In the genomic region with DNA sequence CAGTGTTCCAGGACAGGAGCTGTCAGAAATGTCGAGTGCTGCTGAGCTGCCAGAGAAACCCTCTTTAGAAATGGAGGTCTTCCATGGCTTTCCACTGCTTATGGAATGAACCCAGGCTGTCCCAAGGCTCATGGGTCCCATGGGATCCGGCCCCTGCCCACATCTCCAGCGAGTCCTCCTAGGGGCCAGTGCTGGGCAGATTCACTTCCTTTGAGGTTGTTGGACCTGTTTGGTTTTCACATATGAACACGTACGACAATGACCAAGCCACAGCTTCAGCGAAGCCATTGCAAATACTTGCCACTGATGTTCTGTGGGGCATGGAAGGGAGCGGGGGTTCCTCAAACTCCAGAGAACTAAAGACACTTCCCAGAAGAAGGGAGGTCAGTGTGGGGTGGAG, we compare ENCODE assay signal across 23 cellular contexts.
DNase-seq lines count a peak whose midpoint lies in the region; ATAC-seq, FAIRE-seq and TF ChIP-seq lines count a peak whose summit lies in the region.
"Had no signal": no experiment of that assay in that cellular context is flagged by ENCODE, and none has a peak within 500 bp of the region (broad histone marks: within the 10 kb centered on the region; RNA-seq: fewer than 3 reads in every experiment).

No MANE protein-coding gene starts in this region.

- H3K4me3 Mint-ChIP-seq in activated CD8-positive, alpha-beta T cell treated with anti-CD3 and anti-CD28 coated beads, Interleukin-2, amount 10 ng/mL, durations not matched to agents 7 days and 5 days = no peak overlapping the region
- H3K4me3 Mint-ChIP-seq in activated CD8-positive, alpha-beta T cell treated with anti-CD3 and anti-CD28 coated beads for 36 hours = no peak overlapping the region
- H3K4me3 Mint-ChIP-seq: CD4-positive, alpha-beta T cell; GM23338; HFFc6 had no signal

- H3K36me3 Mint-ChIP-seq in activated CD8-positive, alpha-beta T cell treated with anti-CD3 and anti-CD28 coated beads, Interleukin-2, amount 10 ng/mL, durations not matched to agents 7 days and 5 days (ENCODE audit: low read depth) = no peaks in the 10 kb centered on the region
- no peaks in the 10 kb centered on the region for H3K36me3 Mint-ChIP-seq in activated CD8-positive, alpha-beta T cell treated with anti-CD3 and anti-CD28 coated beads for 36 hours (ENCODE audit: low read depth)

- POLR2A ChIA-PET in activated CD8-positive, alpha-beta T cell treated with anti-CD3 and anti-CD28 coated beads, Interleukin-2, amount 10 ng/mL, durations not matched to agents 7 days and 5 days (lab: Charles Lee) = no interaction called here
- POLR2A ChIA-PET in activated CD8-positive, alpha-beta T cell treated with anti-CD3 and anti-CD28 coated beads for 36 hours (lab: Charles Lee) = no interaction called here

- no peaks in the 10 kb centered on the region for H3K4me1 Mint-ChIP-seq in activated CD8-positive, alpha-beta T cell treated with anti-CD3 and anti-CD28 coated beads, Interleukin-2, amount 10 ng/mL, durations not matched to agents 7 days and 5 days (ENCODE audit: low read depth)
- H3K4me1 Mint-ChIP-seq in activated CD8-positive, alpha-beta T cell treated with anti-CD3 and anti-CD28 coated beads for 36 hours (ENCODE audit: low read depth) = no peaks in the 10 kb centered on the region
- H3K4me1 Mint-ChIP-seq: GM23338 had no signal

- H3K4me1 ChIP-seq in trophoblast cell (ENCODE audit: control insufficient read depth in 1 of 2, insufficient read depth in 2 of 2, low read length in 2 of 2) = no peaks in the 10 kb centered on the region
- H3K4me1 ChIP-seq: A549, Caco-2 had no signal

- no peak overlapping the region for H3K27ac Mint-ChIP-seq in activated CD8-positive, alpha-beta T cell treated with anti-CD3 and anti-CD28 coated beads, Interleukin-2, amount 10 ng/mL, durations not matched to agents 7 days and 5 days
- H3K27ac Mint-ChIP-seq in activated CD8-positive, alpha-beta T cell treated with anti-CD3 and anti-CD28 coated beads for 36 hours = no peak overlapping the region
- H3K27ac Mint-ChIP-seq: CD4-positive, alpha-beta T cell; GM23338; HFFc6 had no signal

- no peak overlapping the region for H3K23ac ChIP-seq in trophoblast cell (ENCODE audit: low read length)

- no peak overlapping the region for H4K12ac ChIP-seq in trophoblast cell (ENCODE audit: low read depth, low read length)

- H3K27me3 Mint-ChIP-seq in activated CD8-positive, alpha-beta T cell treated with anti-CD3 and anti-CD28 coated beads, Interleukin-2, amount 10 ng/mL, durations not matched to agents 7 days and 5 days (ENCODE audit: low read depth) = peaks cover 5% of the 10 kb centered on the region
- H3K27me3 Mint-ChIP-seq in activated CD8-positive, alpha-beta T cell treated with anti-CD3 and anti-CD28 coated beads for 36 hours = peaks cover 19% of the 10 kb centered on the region

- H3K9me3 ChIP-seq in trophoblast cell (ENCODE audit: insufficient read depth, low read depth, low read length) = peaks cover 40% of the 10 kb centered on the region
- H3K9me3 ChIP-seq: Caco-2 had no signal

- no peak overlapping the region for H3K4me3 ChIP-seq in lower leg skin (ENCODE audit: low read depth, poor library complexity, severe bottlenecking)
- H3K4me3 ChIP-seq in trophoblast cell (ENCODE audit: low read depth, low read length) = no peak overlapping the region
- H3K4me3 ChIP-seq: A549, GM23338 had no signal

- no peak for FAIRE-seq in GM12891 (lab: Jason Lieb, UNC)
- FAIRE-seq: A549, D721Med, G401.6, GM12892, GM18507, H54, HTR-8/SVneo had no signal

- intact Hi-C loops in activated CD8-positive, alpha-beta T cell treated with anti-CD3 and anti-CD28 coated beads for 36 hours (cut with micrococcal nuclease) = no loop called here
- intact Hi-C loops in lower leg skin (cut with DNase I; ENCODE audit: low total_unique reads) = no loop called here

- no peak overlapping the region for H2BK12ac ChIP-seq in trophoblast cell (ENCODE audit: low read length)

- no peak overlapping the region for H2AK5ac ChIP-seq in trophoblast cell (ENCODE audit: low read length)

- H3K4me2 ChIP-seq in trophoblast cell (ENCODE audit: low read length) = no peak overlapping the region
- H3K4me2 ChIP-seq: A549, GM23338 had no signal

- H2BK5ac ChIP-seq in trophoblast cell (ENCODE audit: low read depth, low read length, poor library complexity) = no peak overlapping the region

- H3K18ac ChIP-seq in trophoblast cell (ENCODE audit: low read length) = no peak overlapping the region

- no peak overlapping the region for H3K14ac ChIP-seq in trophoblast cell (ENCODE audit: low read length)

- H3K4ac ChIP-seq in trophoblast cell (ENCODE audit: low read depth, low read length) = no peak overlapping the region

- no peak for TF ChIP-seq CTCF in activated CD8-positive, alpha-beta T cell treated with anti-CD3 and anti-CD28 coated beads for 36 hours (IDR thresholded peaks at IDR 0.05)
- no peak for TF ChIP-seq CTCF in lower leg skin (IDR thresholded peaks at IDR 0.05)

- no peak overlapping the region for H4K91ac ChIP-seq in trophoblast cell (ENCODE audit: low read depth, low read length)

- no peaks in the 10 kb centered on the region for H3K9me3 Mint-ChIP-seq in activated CD8-positive, alpha-beta T cell treated with anti-CD3 and anti-CD28 coated beads, Interleukin-2, amount 10 ng/mL, durations not matched to agents 7 days and 5 days (ENCODE audit: insufficient read depth)
- no peaks in the 10 kb centered on the region for H3K9me3 Mint-ChIP-seq in activated CD8-positive, alpha-beta T cell treated with anti-CD3 and anti-CD28 coated beads for 36 hours

- no peak for TF ChIP-seq POLR2A in lower leg skin (IDR thresholded peaks at IDR 0.05)
- TF ChIP-seq POLR2A in GM12891 (IDR thresholded peaks at IDR 0.05; ENCODE audit: low read depth, low read length) = no peak

- ATAC-seq in activated CD8-positive, alpha-beta T cell treated with anti-CD3 and anti-CD28 coated beads, Interleukin-2, amount 10 ng/mL, durations not matched to agents 7 days and 5 days = no peak
- ATAC-seq in activated CD8-positive, alpha-beta T cell treated with anti-CD3 and anti-CD28 coated beads for 36 hours = no peak
- ATAC-seq: A549, GM23338 had no signal

- peak overlapping the region; percentile 22 for H3K9ac ChIP-seq in trophoblast cell (ENCODE audit: low read length)

- no peak overlapping the region for H2AFZ ChIP-seq in trophoblast cell (ENCODE audit: insufficient read depth, low read length, poor library complexity)
- H2AFZ ChIP-seq: GM23338 had no signal

- no peak overlapping the region for H2BK120ac ChIP-seq in trophoblast cell (ENCODE audit: insufficient read depth, low read length, poor library complexity)

- DNase-seq in activated CD8-positive, alpha-beta T cell treated with anti-CD3 and anti-CD28 coated beads, Interleukin-2, amount 10 ng/mL, durations not matched to agents 7 days and 5 days = peak; percentile 3
- DNase-seq in activated CD8-positive, alpha-beta T cell treated with anti-CD3 and anti-CD28 coated beads for 36 hours = no peak
- DNase-seq in lower leg skin (ENCODE audit: low spot score in 2 of 2) (peak; percentile 7 to 52), trophoblast cell (no peak), GM12891 (ENCODE audit: insufficient read length, low spot score) (no peak), SKM-1 treated with dmso at 0.1 percent for 144 hours (lab: John Stamatoyannopoulos, UW; ENCODE audit: unreplicated experiment) (no peak), pons (ENCODE audit: low spot score) (no peak)
- DNase-seq: AML-193; CD4-positive, alpha-beta T cell; HCEC 1CT; HFFc6; IMR-90 had no signal

- no peaks in the 10 kb centered on the region for H3K27me3 ChIP-seq in trophoblast cell (ENCODE audit: insufficient read depth, low read length)

- 89 to 91% methylated on average over 6 to 7 of the region's 7 CpGs for WGBS in lower leg skin, 2 donors
- no CpG with 5 or more reads among the region's 7 CpGs for WGBS in trophoblast cell (ENCODE audit: extremely low coverage, insufficient coverage, insufficient read length)

- no peaks in the 10 kb centered on the region for H3K36me3 ChIP-seq in trophoblast cell (ENCODE audit: control insufficient read depth in 1 of 2, insufficient read depth in 2 of 2, low read length in 2 of 2)

- no peak overlapping the region for H3K27ac ChIP-seq in trophoblast cell (ENCODE audit: low read depth, low read length)
- H3K27ac ChIP-seq: 22Rv1, A549, C4-2B had no signal

- H4K8ac ChIP-seq in trophoblast cell (ENCODE audit: low read depth, low read length) = no peak overlapping the region

- CTCF ChIA-PET in activated CD8-positive, alpha-beta T cell treated with anti-CD3 and anti-CD28 coated beads, Interleukin-2, amount 10 ng/mL, durations not matched to agents 7 days and 5 days (lab: Charles Lee) = no interaction called here
- CTCF ChIA-PET in activated CD8-positive, alpha-beta T cell treated with anti-CD3 and anti-CD28 coated beads for 36 hours (lab: Charles Lee) = no interaction called here

- no peaks in the 10 kb centered on the region for H3K79me2 ChIP-seq in trophoblast cell (ENCODE audit: control insufficient read depth, insufficient read depth, low read length, poor library complexity)

- H3K79me1 ChIP-seq in trophoblast cell (ENCODE audit: low read length) = no peaks in the 10 kb centered on the region

TF ChIP-seq in GM12891, 5 proteins besides CTCF, POLR2A, EP300 and RAD21:
- TF ChIP-seq SPI1 (IDR thresholded peaks at IDR 0.05; ENCODE audit: low read depth, low read length) = no peak
- TF ChIP-seq POU2F2 (IDR thresholded peaks at IDR 0.05; ENCODE audit: low read depth, low read length) = no peak
- TF ChIP-seq TAF1 (IDR thresholded peaks at IDR 0.05; ENCODE audit: low read depth, low read length) = no peak
- TF ChIP-seq POLR2AphosphoS5 (IDR thresholded peaks at IDR 0.05; ENCODE audit: low read depth, low read length) = no peak
- TF ChIP-seq PAX5 (IDR thresholded peaks at IDR 0.05; ENCODE audit: insufficient read depth, low read length, severe bottlenecking) = no peak
TF ChIP-seq in GM12891: peak in this region for 0.

Comparison
In these comparisons a context has a peak if more than half of its experiments do, and no peak if none do; other contexts are left out.
1. DNase-seq: peak in activated CD8-positive, alpha-beta T cell treated with anti-CD3 and anti-CD28 coated beads, Interleukin-2, amount 10 ng/mL, durations not matched to agents 7 days and 5 days (single experiment) and lower leg skin (2 of 2); none in activated CD8-positive, alpha-beta T cell treated with anti-CD3 and anti-CD28 coated beads for 36 hours (single experiment), trophoblast cell (0 of 2), GM12891 (single experiment), SKM-1 treated with dmso at 0.1 percent for 144 hours (single experiment) and pons (single experiment).